1 cellular context compared by ENCODE assay signal in the genomic region with DNA sequence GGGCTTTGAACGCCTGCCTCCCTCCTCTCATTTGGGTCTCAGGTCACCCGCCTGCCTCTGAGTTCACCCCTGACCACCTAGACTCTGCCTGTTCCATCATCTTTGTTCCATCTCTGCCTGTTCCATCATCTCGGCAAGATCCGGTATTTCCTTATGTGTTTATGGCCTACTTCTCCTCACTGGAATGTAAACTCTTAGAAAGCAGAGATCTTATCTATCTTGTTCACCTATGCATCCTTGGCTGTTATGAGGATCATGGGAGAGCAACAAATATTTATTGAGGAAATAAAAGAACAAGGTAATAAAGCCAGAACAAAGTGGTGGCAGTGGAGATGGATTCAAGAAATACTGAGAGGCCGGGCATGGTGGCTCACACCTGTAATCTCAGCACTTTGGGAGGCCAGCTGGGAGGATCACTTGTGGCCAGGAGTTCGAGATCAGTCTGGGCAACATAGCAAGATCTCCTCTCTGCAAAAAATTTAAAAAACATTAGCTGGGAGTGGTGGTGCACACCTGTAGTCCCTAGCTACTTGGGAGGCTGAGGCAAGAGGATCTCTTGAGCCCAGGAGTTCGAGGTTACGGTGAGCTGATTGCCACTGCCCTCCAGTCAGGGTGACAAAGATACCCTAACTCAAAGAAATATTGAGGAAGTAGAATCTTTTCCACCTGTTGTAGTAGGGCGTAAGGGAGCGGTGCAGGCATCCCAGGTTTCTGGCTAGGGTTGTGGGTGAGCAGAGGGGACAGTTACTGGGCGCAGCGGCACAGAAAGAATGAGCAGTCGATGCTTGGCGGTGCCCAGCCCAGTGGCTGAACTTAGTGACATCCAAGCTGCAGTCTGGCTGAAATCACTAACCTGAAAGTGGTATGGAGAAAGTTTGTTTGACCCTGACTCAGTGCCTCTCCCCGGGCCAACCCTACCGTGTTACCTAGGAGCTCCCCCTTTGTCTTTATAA.
TF ChIP-seq lines count a peak whose summit lies in the region.

No MANE protein-coding gene starts in this region.

TF ChIP-seq in HepG2, 621 proteins besides CTCF, POLR2A, EP300 and RAD21 (continued from another document):
- TF ChIP-seq, protein P1, sequence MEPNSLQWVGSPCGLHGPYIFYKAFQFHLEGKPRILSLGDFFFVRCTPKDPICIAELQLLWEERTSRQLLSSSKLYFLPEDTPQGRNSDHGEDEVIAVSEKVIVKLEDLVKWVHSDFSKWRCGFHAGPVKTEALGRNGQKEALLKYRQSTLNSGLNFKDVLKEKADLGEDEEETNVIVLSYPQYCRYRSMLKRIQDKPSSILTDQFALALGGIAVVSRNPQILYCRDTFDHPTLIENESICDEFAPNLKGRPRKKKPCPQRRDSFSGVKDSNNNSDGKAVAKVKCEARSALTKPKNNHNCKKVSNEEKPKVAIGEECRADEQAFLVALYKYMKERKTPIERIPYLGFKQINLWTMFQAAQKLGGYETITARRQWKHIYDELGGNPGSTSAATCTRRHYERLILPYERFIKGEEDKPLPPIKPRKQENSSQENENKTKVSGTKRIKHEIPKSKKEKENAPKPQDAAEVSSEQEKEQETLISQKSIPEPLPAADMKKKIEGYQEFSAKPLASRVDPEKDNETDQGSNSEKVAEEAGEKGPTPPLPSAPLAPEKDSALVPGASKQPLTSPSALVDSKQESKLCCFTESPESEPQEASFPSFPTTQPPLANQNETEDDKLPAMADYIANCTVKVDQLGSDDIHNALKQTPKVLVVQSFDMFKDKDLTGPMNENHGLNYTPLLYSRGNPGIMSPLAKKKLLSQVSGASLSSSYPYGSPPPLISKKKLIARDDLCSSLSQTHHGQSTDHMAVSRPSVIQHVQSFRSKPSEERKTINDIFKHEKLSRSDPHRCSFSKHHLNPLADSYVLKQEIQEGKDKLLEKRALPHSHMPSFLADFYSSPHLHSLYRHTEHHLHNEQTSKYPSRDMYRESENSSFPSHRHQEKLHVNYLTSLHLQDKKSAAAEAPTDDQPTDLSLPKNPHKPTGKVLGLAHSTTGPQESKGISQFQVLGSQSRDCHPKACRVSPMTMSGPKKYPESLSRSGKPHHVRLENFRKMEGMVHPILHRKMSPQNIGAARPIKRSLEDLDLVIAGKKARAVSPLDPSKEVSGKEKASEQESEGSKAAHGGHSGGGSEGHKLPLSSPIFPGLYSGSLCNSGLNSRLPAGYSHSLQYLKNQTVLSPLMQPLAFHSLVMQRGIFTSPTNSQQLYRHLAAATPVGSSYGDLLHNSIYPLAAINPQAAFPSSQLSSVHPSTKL (CRISPR knock-in tag; IDR thresholded peaks at IDR 0.05): no peak
- TF ChIP-seq ZNF761 (CRISPR knock-in tag; conservative IDR thresholded peaks at IDR 0.05) (no peak), NFATC3 (CRISPR knock-in tag; IDR thresholded peaks at IDR 0.05) (no peak), NCOA2 (CRISPR knock-in tag; IDR thresholded peaks at IDR 0.05) (no peak), DNMT1 (CRISPR knock-in tag; IDR thresholded peaks at IDR 0.05) (no peak), NR2C2 (CRISPR knock-in tag; IDR thresholded peaks at IDR 0.05; ENCODE audit: borderline replicate concordance) (no peak), ZNF460 (CRISPR knock-in tag; IDR thresholded peaks at IDR 0.05; ENCODE audit: borderline replicate concordance) (peak; percentile 88), SP140L (CRISPR knock-in tag; IDR thresholded peaks at IDR 0.05; ENCODE audit: borderline replicate concordance) (no peak), NPAS2 (CRISPR knock-in tag; IDR thresholded peaks at IDR 0.05; ENCODE audit: borderline replicate concordance) (no peak), HNF4G (IDR thresholded peaks at IDR 0.05; ENCODE audit: borderline replicate concordance, low read depth, low read length) (no peak), HNF4G (CRISPR knock-in tag; IDR thresholded peaks at IDR 0.05; ENCODE audit: borderline replicate concordance, low read depth) (no peak)
- TF ChIP-seq, protein P2, sequence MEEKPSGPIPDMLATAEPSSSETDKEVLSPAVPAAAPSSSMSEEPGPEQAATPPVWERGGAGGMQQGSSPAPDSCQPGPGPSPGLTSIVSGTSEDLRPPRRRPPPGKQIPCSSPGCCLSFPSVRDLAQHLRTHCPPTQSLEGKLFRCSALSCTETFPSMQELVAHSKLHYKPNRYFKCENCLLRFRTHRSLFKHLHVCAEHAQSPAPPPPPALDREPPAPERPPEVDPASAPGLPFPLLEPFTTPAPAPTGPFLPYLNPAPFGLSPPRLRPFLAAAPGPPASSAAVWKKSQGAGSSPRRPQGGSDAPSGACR (CRISPR knock-in tag; IDR thresholded peaks at IDR 0.05): no peak
- TF ChIP-seq, protein P3, sequence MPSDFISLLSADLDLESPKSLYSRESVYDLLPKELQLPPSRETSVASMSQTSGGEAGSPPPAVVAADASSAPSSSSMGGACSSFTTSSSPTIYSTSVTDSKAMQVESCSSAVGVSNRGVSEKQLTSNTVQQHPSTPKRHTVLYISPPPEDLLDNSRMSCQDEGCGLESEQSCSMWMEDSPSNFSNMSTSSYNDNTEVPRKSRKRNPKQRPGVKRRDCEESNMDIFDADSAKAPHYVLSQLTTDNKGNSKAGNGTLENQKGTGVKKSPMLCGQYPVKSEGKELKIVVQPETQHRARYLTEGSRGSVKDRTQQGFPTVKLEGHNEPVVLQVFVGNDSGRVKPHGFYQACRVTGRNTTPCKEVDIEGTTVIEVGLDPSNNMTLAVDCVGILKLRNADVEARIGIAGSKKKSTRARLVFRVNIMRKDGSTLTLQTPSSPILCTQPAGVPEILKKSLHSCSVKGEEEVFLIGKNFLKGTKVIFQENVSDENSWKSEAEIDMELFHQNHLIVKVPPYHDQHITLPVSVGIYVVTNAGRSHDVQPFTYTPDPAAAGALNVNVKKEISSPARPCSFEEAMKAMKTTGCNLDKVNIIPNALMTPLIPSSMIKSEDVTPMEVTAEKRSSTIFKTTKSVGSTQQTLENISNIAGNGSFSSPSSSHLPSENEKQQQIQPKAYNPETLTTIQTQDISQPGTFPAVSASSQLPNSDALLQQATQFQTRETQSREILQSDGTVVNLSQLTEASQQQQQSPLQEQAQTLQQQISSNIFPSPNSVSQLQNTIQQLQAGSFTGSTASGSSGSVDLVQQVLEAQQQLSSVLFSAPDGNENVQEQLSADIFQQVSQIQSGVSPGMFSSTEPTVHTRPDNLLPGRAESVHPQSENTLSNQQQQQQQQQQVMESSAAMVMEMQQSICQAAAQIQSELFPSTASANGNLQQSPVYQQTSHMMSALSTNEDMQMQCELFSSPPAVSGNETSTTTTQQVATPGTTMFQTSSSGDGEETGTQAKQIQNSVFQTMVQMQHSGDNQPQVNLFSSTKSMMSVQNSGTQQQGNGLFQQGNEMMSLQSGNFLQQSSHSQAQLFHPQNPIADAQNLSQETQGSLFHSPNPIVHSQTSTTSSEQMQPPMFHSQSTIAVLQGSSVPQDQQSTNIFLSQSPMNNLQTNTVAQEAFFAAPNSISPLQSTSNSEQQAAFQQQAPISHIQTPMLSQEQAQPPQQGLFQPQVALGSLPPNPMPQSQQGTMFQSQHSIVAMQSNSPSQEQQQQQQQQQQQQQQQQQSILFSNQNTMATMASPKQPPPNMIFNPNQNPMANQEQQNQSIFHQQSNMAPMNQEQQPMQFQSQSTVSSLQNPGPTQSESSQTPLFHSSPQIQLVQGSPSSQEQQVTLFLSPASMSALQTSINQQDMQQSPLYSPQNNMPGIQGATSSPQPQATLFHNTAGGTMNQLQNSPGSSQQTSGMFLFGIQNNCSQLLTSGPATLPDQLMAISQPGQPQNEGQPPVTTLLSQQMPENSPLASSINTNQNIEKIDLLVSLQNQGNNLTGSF (CRISPR knock-in tag; IDR thresholded peaks at IDR 0.05): no peak
